1 cellular context compared by ENCODE assay signal in the genomic region with DNA sequence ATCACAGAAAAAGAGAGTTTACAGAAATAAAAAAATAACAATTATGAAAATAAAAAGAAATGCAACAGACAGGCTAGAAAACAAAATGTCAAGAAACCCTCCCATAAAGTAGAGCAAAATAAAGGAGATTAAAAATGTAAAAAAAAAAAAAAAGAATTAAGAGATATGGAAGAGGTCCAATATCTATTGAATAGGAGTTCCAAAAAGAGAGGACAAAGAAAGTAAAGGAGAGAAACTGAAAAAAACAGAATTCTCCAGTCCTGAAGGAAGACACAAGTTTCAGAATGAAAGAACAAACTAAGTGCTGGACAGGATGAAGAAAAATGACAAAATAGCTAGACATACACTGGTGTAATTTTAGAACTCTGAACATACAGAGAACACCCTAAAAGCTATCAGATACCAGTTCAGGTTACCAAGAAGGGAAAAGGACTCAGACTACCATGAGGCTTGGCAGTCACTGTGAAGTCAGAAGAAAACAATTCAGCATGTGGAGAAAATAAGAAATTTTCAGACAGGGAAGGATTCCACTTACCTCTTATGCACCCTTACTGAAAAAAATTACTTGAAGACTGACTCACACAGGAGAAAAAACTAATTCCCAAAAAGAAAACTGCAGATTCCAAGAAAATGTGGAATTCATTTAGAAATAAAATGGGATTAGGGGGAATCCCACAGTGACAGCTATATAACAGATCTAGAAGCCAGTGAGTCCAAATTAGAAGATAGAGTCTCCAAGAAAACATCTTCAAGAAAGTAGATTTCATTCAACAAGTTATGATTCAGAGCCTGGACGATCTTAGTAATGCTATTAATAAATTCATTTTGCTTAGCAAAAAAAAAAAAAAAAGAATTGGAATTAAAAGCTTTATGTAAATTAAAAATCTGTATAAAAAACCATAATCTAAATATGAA.
TF ChIP-seq lines count a peak whose summit lies in the region.

No MANE protein-coding gene starts in this region.

TF ChIP-seq in SK-N-SH, 30 proteins besides CTCF, POLR2A, EP300 and RAD21 (continued from another document):
- TF ChIP-seq, protein P1, sequence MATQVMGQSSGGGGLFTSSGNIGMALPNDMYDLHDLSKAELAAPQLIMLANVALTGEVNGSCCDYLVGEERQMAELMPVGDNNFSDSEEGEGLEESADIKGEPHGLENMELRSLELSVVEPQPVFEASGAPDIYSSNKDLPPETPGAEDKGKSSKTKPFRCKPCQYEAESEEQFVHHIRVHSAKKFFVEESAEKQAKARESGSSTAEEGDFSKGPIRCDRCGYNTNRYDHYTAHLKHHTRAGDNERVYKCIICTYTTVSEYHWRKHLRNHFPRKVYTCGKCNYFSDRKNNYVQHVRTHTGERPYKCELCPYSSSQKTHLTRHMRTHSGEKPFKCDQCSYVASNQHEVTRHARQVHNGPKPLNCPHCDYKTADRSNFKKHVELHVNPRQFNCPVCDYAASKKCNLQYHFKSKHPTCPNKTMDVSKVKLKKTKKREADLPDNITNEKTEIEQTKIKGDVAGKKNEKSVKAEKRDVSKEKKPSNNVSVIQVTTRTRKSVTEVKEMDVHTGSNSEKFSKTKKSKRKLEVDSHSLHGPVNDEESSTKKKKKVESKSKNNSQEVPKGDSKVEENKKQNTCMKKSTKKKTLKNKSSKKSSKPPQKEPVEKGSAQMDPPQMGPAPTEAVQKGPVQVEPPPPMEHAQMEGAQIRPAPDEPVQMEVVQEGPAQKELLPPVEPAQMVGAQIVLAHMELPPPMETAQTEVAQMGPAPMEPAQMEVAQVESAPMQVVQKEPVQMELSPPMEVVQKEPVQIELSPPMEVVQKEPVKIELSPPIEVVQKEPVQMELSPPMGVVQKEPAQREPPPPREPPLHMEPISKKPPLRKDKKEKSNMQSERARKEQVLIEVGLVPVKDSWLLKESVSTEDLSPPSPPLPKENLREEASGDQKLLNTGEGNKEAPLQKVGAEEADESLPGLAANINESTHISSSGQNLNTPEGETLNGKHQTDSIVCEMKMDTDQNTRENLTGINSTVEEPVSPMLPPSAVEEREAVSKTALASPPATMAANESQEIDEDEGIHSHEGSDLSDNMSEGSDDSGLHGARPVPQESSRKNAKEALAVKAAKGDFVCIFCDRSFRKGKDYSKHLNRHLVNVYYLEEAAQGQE (IDR thresholded peaks at IDR 0.05; ENCODE audit: low read depth, low read length): no peak
TF ChIP-seq in SK-N-SH: peak in this region for 4.
